Comparison of ENCODE assay signal across 24 cellular contexts in genomic region chr1:38287547-38287946, GRCh38.
A peak's percentile ranks its signal among the peaks of the same experiment; 100 is the strongest.
DNase-seq lines count a peak whose midpoint lies in the region; ATAC-seq, FAIRE-seq and TF ChIP-seq lines count a peak whose summit lies in the region.
"Had no signal": no experiment of that assay in that cellular context is flagged by ENCODE, and none has a peak within 500 bp of the region (broad histone marks: within the 10 kb centered on the region; RNA-seq: fewer than 3 reads in every experiment).

No MANE protein-coding gene starts in this region.

- TF ChIP-seq CTCF in right lobe of liver (IDR thresholded peaks at IDR 0.05): no peak

- FAIRE-seq in small intestine (lab: Jason Lieb, UNC): no peak
- FAIRE-seq: A549, GM12891, GM18507 had no signal

- H3K9me3 ChIP-seq in right lobe of liver (no peaks in the 10 kb centered on the region), small intestine (ENCODE audit: control insufficient read depth, low read depth) (no peaks in the 10 kb centered on the region)
- H3K9me3 ChIP-seq: A549; BE2C; BLaER1 treated with 17β-estradiol and CSF1 and Interleukin-3, amounts not matched to agents 10 nM and 100 nM had no signal

- ATAC-seq in left lobe of liver (peak; percentile 83), right lobe of liver (peak; percentile 50 to 77 (median 66))
- ATAC-seq: A549, GM23338, HCT116 had no signal

- H3K4me3 ChIP-seq in right lobe of liver (no peak overlapping the region), small intestine (ENCODE audit: low read depth in 1 of 2, low read length in 2 of 2) (no peak overlapping the region)
- H3K4me3 ChIP-seq: A549; BLaER1 treated with 17β-estradiol and CSF1 and Interleukin-3, amounts not matched to agents 10 nM and 100 nM; GM23338 had no signal

- no peak for TF ChIP-seq POLR2A in right lobe of liver (IDR thresholded peaks at IDR 0.05)

- intact Hi-C loops in right lobe of liver (cut with DNase I): no loop called here

- 31% methylated on average over 3 of the region's 3 CpGs for WGBS in right lobe of liver (ENCODE audit: insufficient coverage, low coverage, low lambda C conversion rate, missing lambda C conversion rate)
- 33 to 69% (median 60%) methylated on average over 3 of the region's 3 CpGs for WGBS in small intestine, 3 donors

- DNase-seq in NCI-H526 treated with DMSO at 0.1 percent for 48 hours (lab: John Stamatoyannopoulos, UW) (peak; percentile 42), left lobe of liver (ENCODE audit: low spot score) (no peak), right lobe of liver (no peak), small intestine (peak; percentile 14), NOMO-1 treated with dmso at 0.1 percent for 144 hours (lab: John Stamatoyannopoulos, UW; ENCODE audit: unreplicated experiment) (no peak), COR-L47 (lab: John Stamatoyannopoulos, UW) (no peak)
- no peak for DNase-seq in stimulated activated CD8-positive, alpha-beta memory T cell treated with anti-CD3 and anti-CD28 coated beads, Interleukin-4, amount 100 ng/mL, for 48 hours
- DNase-seq: 8988T; ACHN; AML-193; BE2C; Calu3; CD4-positive, alpha-beta T cell; CD8-positive, alpha-beta memory T cell; DMS53; DMS79 treated with DMSO at 0.1 percent for 48 hours; GF-D8; H9 had no signal

- H3K27ac ChIP-seq in right lobe of liver (no peak overlapping the region), small intestine (ENCODE audit: low read depth in 1 of 2, low read length in 1 of 2) (no peak overlapping the region)
- H3K27ac ChIP-seq: A549; BLaER1 treated with 17β-estradiol and CSF1 and Interleukin-3, amounts not matched to agents 10 nM and 100 nM had no signal

- no peaks in the 10 kb centered on the region for H3K36me3 ChIP-seq in right lobe of liver
- H3K36me3 ChIP-seq in small intestine (ENCODE audit: control insufficient read depth in 2 of 2, insufficient read depth in 2 of 2, low read length in 2 of 2): no peaks in the 10 kb centered on the region
- H3K36me3 ChIP-seq: BE2C; BLaER1 treated with 17β-estradiol and CSF1 and Interleukin-3, amounts not matched to agents 10 nM and 100 nM had no signal

- peaks cover 0 to 16% (median 3%) of the 10 kb centered on the region in 4 donors for H3K4me1 ChIP-seq in right lobe of liver
- H3K4me1 ChIP-seq in small intestine (ENCODE audit: control insufficient read depth in 2 of 2, insufficient read depth in 1 of 2, low read depth in 1 of 2, low read length in 1 of 2): no peaks in the 10 kb centered on the region
- H3K4me1 ChIP-seq: A549, BE2C had no signal

- no peaks in the 10 kb centered on the region for H3K27me3 ChIP-seq in right lobe of liver
- H3K27me3 ChIP-seq in small intestine (ENCODE audit: control insufficient read depth in 2 of 2, insufficient read depth in 2 of 2, low read length in 2 of 2): peaks cover 0 to 9% of the 10 kb centered on the region in 2 donors
- H3K27me3 ChIP-seq: BE2C; BLaER1 treated with 17β-estradiol and CSF1 and Interleukin-3, amounts not matched to agents 10 nM and 100 nM had no signal

Comparison
In these comparisons a context has a peak if more than half of its experiments do, and no peak if none do; other contexts are left out.
1. DNase-seq: peak in NCI-H526 treated with DMSO at 0.1 percent for 48 hours (single experiment) and small intestine (single experiment); none in left lobe of liver (single experiment), right lobe of liver (0 of 3), NOMO-1 treated with dmso at 0.1 percent for 144 hours (single experiment), stimulated activated CD8-positive, alpha-beta memory T cell treated with anti-CD3 and anti-CD28 coated beads, Interleukin-4, amount 100 ng/mL, for 48 hours (single experiment) and COR-L47 (single experiment).